In genomic region chr12:124928095-124928911, GRCh38 we compare ENCODE assay signal across 7 cellular contexts. TPM values are rescaled to one million over a fixed set of nuclear protein-coding genes. Genes with fewer than 3 reads are reported as not detected.
A peak's percentile ranks its signal among the peaks of the same experiment; 100 is the strongest.
DNase-seq lines count a peak whose midpoint lies in the region; ATAC-seq and TF ChIP-seq lines count a peak whose summit lies in the region.

No MANE protein-coding gene starts in this region.

- H3K27ac Mint-ChIP-seq in T-helper 2 cell treated with Interferon-gamma antibody and Interleukin-4, amounts not matched to agents 5 μg/mL and 100 μg/mL, for 36 hours, result peak overlapping the region; percentile 92
- H3K27ac Mint-ChIP-seq in natural killer cell, result peak overlapping the region; percentile 94 to 99

- peaks cover 8% of the 10 kb centered on the region for H3K27me3 Mint-ChIP-seq in T-helper 2 cell treated with Interferon-gamma antibody and Interleukin-4, amounts not matched to agents 5 μg/mL and 100 μg/mL, for 36 hours (ENCODE audit: low read depth)
- peaks cover 0 to 3% of the 10 kb centered on the region in 2 donors for H3K27me3 Mint-ChIP-seq in natural killer cell (ENCODE audit: low read depth in 2 of 2)

- DNase-seq in T-helper 2 cell treated with Interferon-gamma antibody and Interleukin-4, amounts not matched to agents 5 μg/mL and 100 μg/mL, for 36 hours (ENCODE audit: low spot score), result peak; percentile 55
- DNase-seq in natural killer cell (no peak), retina (no peak), NCI-H1092 treated with DMSO at 0.1 percent for 48 hours (lab: John Stamatoyannopoulos, UW) (no peak)

- intact Hi-C loops in natural killer cell (cut with micrococcal nuclease), result no loop called here

- H3K9me3 Mint-ChIP-seq in T-helper 2 cell treated with Interferon-gamma antibody and Interleukin-4, amounts not matched to agents 5 μg/mL and 100 μg/mL, for 36 hours, result no peaks in the 10 kb centered on the region
- H3K9me3 Mint-ChIP-seq in natural killer cell, result no peaks in the 10 kb centered on the region

- peaks cover 6% of the 10 kb centered on the region for H3K36me3 Mint-ChIP-seq in T-helper 2 cell treated with Interferon-gamma antibody and Interleukin-4, amounts not matched to agents 5 μg/mL and 100 μg/mL, for 36 hours (ENCODE audit: low read depth)
- no peaks in the 10 kb centered on the region for H3K36me3 Mint-ChIP-seq in natural killer cell

- H3K4me3 Mint-ChIP-seq in T-helper 2 cell treated with Interferon-gamma antibody and Interleukin-4, amounts not matched to agents 5 μg/mL and 100 μg/mL, for 36 hours, result peak overlapping the region; percentile 86
- H3K4me3 Mint-ChIP-seq in natural killer cell, result peak overlapping the region; percentile 98

- no peak for TF ChIP-seq CTCF in natural killer cell (IDR thresholded peaks at IDR 0.05)

- ATAC-seq in GM19025 (IDR thresholded peaks at IDR 0.05; ENCODE audit: low read depth, unreplicated experiment) (peak; percentile 32), HG03060 (IDR thresholded peaks at IDR 0.05; ENCODE audit: low read depth, unreplicated experiment) (peak; percentile 7), esophagus mucosa (peak; percentile 92), natural killer cell (peak; percentile 43 to 51 (median 47))

- H3K4me1 Mint-ChIP-seq in T-helper 2 cell treated with Interferon-gamma antibody and Interleukin-4, amounts not matched to agents 5 μg/mL and 100 μg/mL, for 36 hours (ENCODE audit: low read depth), result peaks cover 25% of the 10 kb centered on the region
- H3K4me1 Mint-ChIP-seq in natural killer cell, result peaks cover 30 to 38% of the 10 kb centered on the region in 2 donors

RNA-seq across cellular contexts. Expression of gene UBC, which starts 13.9 kb away (rescaled TPM):
- 1,223 TPM for total RNA-seq in esophagus mucosa
- total RNA-seq in natural killer cell, result 1,000 to 10,000 TPM; 1,276 to 1,737 (median 1,334) TPM

Comparison
In these comparisons a context has a peak if more than half of its experiments do, and no peak if none do; other contexts are left out.
1. ATAC-seq: peak in every context shown above with its lines; median percentile 92 in esophagus mucosa; 47 in natural killer cell; 32 in GM19025; 7 in HG03060.